Comparison of ENCODE assay signal across 26 cellular contexts in the genomic region with DNA sequence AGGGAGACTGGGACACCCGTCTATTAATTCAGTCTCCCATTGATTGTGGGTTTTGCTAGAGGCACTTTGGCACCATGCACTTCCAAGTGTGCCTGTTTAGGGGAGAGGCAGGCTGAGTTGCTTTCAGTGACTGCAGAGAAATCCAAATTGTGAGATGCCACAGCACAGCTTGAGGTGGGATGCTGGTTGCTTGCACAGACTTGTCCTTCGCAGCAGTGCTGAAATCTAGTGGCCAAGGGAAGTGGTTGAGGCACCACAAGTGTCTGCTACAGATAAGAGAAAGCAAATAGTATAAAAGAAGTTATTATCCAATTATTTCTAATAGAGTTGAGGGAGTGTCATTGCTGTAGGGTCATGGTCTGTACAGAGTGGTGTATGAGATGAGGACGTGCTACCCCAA.
"Had no signal": no experiment of that assay in that cellular context is flagged by ENCODE, and none has a peak within 500 bp of the region (broad histone marks: within the 10 kb centered on the region; RNA-seq: fewer than 3 reads in every experiment).

No MANE protein-coding gene starts in this region.

- H3K36me3 ChIP-seq: brain microvascular endothelial cell, SJCRH30, WERI-Rb-1 had no signal

- H3K4me1 ChIP-seq: SJCRH30 had no signal

- H3K27ac ChIP-seq: brain microvascular endothelial cell, SJCRH30, SK-N-MC, WERI-Rb-1 had no signal

- ATAC-seq: activated CD8-positive, alpha-beta memory T cell treated with anti-CD3 and anti-CD28 coated beads, Interleukin-2, amount 10 ng/mL, durations not matched to agents 7 days and 5 days; Panc1 had no signal

- H3K27me3 ChIP-seq: brain microvascular endothelial cell, SJCRH30 had no signal

- H3K4me3 ChIP-seq: SJCRH30, SK-N-MC had no signal

- DNase-seq: activated CD4-positive, alpha-beta memory T cell treated with anti-CD3 and anti-CD28 coated beads, Interleukin-2, amount 10 ng/mL, durations not matched to agents 7 days and 5 days; activated CD4-positive, alpha-beta T cell treated with anti-CD3 and anti-CD28 coated beads for 1 hour; activated CD4-positive, alpha-beta T cell treated with anti-CD3 and anti-CD28 coated beads for 48 hours; activated CD4-positive, CD25-positive, alpha-beta regulatory T cell; activated CD8-positive, alpha-beta memory T cell treated with anti-CD3 and anti-CD28 coated beads for 24 hours; activated CD8-positive, alpha-beta memory T cell treated with anti-CD3 and anti-CD28 coated beads, Interleukin-2, amount 10 ng/mL, durations not matched to agents 7 days and 5 days; activated CD8-positive, alpha-beta memory T cell treated with anti-CD3 and anti-CD28 coated beads, Interleukin-2, amount 50 U/mL, for 48 hours; activated effector memory CD4-positive, alpha-beta T cell treated with Interleukin-2 at 50 U/mL for 16 hours; activated naive CD4-positive, alpha-beta T cell treated with anti-CD3 and anti-CD28 coated beads, Interleukin-2, amount 50 U/mL, for 16 hours; activated naive CD8-positive, alpha-beta T cell treated with anti-CD3 and anti-CD28 coated beads for 36 hours; activated T-cell treated with anti-CD3 and anti-CD28 coated beads, Interleukin-2, amount 50 U/mL, for 48 hours; amniotic stem cell; aorta; brain microvascular endothelial cell; Karpas-422; NCI-H1105; NCI-H1417 treated with DMSO at 0.1 percent for 48 hours; NCI-H1694 treated with DMSO at 0.1 percent for 48 hours; NCI-H2029; NCI-H345; NCI-H524 treated with DMSO at 0.1 percent for 48 hours; SHP77; SJCRH30; WERI-Rb-1 had no signal
